In the genomic region with DNA sequence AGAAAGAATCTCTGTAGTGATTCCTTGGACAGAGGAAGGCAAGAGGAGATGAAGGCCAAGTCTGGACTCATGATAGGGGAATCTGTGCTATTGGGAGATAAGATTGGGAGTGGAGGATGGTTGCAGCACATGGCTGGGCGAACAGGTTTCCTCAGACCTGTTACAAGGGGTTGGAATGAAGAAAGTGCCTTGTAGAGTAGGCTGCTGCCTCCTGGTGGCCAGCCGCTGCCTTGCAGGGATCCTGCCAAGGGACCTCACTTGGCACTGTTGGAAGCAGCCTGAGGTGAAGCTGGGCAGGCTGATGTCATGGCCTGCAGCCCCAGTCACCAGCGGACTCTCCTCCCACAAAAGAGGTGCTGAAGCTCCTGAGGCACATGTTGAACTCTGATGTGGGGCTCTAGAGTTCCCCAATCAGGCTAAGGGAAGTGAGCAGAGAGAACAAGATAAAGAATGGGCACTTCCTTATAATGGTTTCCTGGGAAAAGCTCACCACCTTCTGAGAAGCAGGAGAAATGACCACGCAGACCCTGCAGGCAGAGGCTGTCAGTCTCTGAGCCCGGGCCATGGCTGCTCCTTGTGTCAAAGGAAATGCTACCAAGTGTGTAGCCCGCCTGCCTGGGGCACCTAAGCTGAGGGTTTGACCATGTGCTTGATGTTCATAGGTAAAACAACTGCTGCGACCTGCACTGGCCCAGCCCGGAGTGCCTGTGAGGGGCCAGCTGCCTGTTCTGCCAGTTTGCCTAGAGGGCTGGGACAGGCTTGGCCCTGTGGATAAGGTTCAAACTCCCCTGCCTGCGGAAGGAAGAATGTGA, we compare ENCODE assay signal across 1 cellular context.
A peak's percentile ranks its signal among the peaks of the same experiment; 100 is the strongest.
TF ChIP-seq lines count a peak whose summit lies in the region.

No MANE protein-coding gene starts in this region.

TF ChIP-seq in K562, 482 proteins besides CTCF, POLR2A, EP300 and RAD21 (continued from another document):
- TF ChIP-seq, protein P1, sequence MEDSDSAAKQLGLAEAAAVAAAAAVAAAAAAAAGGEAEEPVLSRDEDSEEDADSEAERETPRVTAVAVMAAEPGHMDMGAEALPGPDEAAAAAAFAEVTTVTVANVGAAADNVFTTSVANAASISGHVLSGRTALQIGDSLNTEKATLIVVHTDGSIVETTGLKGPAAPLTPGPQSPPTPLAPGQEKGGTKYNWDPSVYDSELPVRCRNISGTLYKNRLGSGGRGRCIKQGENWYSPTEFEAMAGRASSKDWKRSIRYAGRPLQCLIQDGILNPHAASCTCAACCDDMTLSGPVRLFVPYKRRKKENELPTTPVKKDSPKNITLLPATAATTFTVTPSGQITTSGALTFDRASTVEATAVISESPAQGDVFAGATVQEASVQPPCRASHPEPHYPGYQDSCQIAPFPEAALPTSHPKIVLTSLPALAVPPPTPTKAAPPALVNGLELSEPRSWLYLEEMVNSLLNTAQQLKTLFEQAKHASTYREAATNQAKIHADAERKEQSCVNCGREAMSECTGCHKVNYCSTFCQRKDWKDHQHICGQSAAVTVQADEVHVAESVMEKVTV (CRISPR knock-in tag; IDR thresholded peaks at IDR 0.05): 0 out of 2 replicates have a peak, but pooled peaks have one; percentile 30
- no peak for TF ChIP-seq TBP (optimal IDR thresholded peaks at IDR 0.05; ENCODE audit: low read depth, low read length)
- TF ChIP-seq HOXB6 (CRISPR knock-in tag; IDR thresholded peaks at IDR 0.05; ENCODE audit: borderline replicate concordance): no peak
- TF ChIP-seq ZC3H11A (IDR thresholded peaks at IDR 0.05; ENCODE audit: low read depth, low read length): no peak
- peak in 1 of 2 experiments; percentile 62; a peak in 3 of 4 replicates for TF ChIP-seq MNT (conservative IDR thresholded peaks at IDR 0.05)
- peak; percentile 72 for TF ChIP-seq SMC3 (conservative IDR thresholded peaks at IDR 0.05; ENCODE audit: insufficient read depth, low read depth, low read length)
- TF ChIP-seq POU5F1 (IDR thresholded peaks at IDR 0.05; ENCODE audit: borderline replicate concordance, low read depth, low read length, partially characterized antibody): no peak
- TF ChIP-seq TCF3 (CRISPR knock-in tag; IDR thresholded peaks at IDR 0.05): peak; percentile 55
- no peak for TF ChIP-seq HMGN3 (IDR thresholded peaks at IDR 0.05; ENCODE audit: borderline replicate concordance, extremely low read depth, insufficient read length, low read depth, low read length)
- peak; percentile 45 for TF ChIP-seq L3MBTL2 (IDR thresholded peaks at IDR 0.05)
- peak; percentile 34; the same call in 1 of the 2 replicates for TF ChIP-seq CEBPB (tag; IDR thresholded peaks at IDR 0.05)
- TF ChIP-seq TAL1 (IDR thresholded peaks at IDR 0.05): peak; percentile 48
- TF ChIP-seq, protein P2, sequence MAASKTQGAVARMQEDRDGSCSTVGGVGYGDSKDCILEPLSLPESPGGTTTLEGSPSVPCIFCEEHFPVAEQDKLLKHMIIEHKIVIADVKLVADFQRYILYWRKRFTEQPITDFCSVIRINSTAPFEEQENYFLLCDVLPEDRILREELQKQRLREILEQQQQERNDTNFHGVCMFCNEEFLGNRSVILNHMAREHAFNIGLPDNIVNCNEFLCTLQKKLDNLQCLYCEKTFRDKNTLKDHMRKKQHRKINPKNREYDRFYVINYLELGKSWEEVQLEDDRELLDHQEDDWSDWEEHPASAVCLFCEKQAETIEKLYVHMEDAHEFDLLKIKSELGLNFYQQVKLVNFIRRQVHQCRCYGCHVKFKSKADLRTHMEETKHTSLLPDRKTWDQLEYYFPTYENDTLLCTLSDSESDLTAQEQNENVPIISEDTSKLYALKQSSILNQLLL (CRISPR knock-in tag; IDR thresholded peaks at IDR 0.05; ENCODE audit: borderline replicate concordance): no peak
- TF ChIP-seq E2F8 (IDR thresholded peaks at IDR 0.05; ENCODE audit: low read depth, partially characterized antibody): no peak
- no peak for TF ChIP-seq CREB1 (IDR thresholded peaks at IDR 0.05)
- TF ChIP-seq CREB1 (CRISPR knock-in tag; IDR thresholded peaks at IDR 0.05): 0 out of 2 replicates have a peak, but pooled peaks have one; percentile 2
- TF ChIP-seq MECOM (CRISPR knock-in tag; IDR thresholded peaks at IDR 0.05): no peak
- peak; percentile 92 for TF ChIP-seq MYC (IDR thresholded peaks at IDR 0.05; ENCODE audit: low read depth, low read length)
- TF ChIP-seq MYC (CRISPR knock-in tag; IDR thresholded peaks at IDR 0.05; ENCODE audit: borderline replicate concordance, low read depth): no peak
- TF ChIP-seq ERF (CRISPR knock-in tag; IDR thresholded peaks at IDR 0.05): no peak
- peak; percentile 72 for TF ChIP-seq CBFA2T3 (IDR thresholded peaks at IDR 0.05)
- no peak for TF ChIP-seq ZNF197 (CRISPR knock-in tag; IDR thresholded peaks at IDR 0.05; ENCODE audit: low read depth)
- 0 out of 2 replicates have a peak, but pooled peaks have one; percentile 7 for TF ChIP-seq BHLHE40 (IDR thresholded peaks at IDR 0.05; ENCODE audit: low read length)
- peak; percentile 27 to 47; a peak in 2 of 4 replicates for TF ChIP-seq TEAD1 (CRISPR knock-in tag; IDR thresholded peaks at IDR 0.05)
- no peak for TF ChIP-seq MEIS2 (IDR thresholded peaks at IDR 0.05; ENCODE audit: partially characterized antibody)
- TF ChIP-seq KDM1A (IDR thresholded peaks at IDR 0.05): peak; percentile 77 to 82
- TF ChIP-seq XRCC3 (IDR thresholded peaks at IDR 0.05): no peak
